1 cellular context compared by ENCODE assay signal in genomic region chr2:7429733-7430132, GRCh38.
TF ChIP-seq lines count a peak whose summit lies in the region.

No MANE protein-coding gene starts in this region.

TF ChIP-seq in WTC11, 78 proteins besides CTCF, POLR2A, EP300 and RAD21 (continued from another document):
- TF ChIP-seq, protein P1, sequence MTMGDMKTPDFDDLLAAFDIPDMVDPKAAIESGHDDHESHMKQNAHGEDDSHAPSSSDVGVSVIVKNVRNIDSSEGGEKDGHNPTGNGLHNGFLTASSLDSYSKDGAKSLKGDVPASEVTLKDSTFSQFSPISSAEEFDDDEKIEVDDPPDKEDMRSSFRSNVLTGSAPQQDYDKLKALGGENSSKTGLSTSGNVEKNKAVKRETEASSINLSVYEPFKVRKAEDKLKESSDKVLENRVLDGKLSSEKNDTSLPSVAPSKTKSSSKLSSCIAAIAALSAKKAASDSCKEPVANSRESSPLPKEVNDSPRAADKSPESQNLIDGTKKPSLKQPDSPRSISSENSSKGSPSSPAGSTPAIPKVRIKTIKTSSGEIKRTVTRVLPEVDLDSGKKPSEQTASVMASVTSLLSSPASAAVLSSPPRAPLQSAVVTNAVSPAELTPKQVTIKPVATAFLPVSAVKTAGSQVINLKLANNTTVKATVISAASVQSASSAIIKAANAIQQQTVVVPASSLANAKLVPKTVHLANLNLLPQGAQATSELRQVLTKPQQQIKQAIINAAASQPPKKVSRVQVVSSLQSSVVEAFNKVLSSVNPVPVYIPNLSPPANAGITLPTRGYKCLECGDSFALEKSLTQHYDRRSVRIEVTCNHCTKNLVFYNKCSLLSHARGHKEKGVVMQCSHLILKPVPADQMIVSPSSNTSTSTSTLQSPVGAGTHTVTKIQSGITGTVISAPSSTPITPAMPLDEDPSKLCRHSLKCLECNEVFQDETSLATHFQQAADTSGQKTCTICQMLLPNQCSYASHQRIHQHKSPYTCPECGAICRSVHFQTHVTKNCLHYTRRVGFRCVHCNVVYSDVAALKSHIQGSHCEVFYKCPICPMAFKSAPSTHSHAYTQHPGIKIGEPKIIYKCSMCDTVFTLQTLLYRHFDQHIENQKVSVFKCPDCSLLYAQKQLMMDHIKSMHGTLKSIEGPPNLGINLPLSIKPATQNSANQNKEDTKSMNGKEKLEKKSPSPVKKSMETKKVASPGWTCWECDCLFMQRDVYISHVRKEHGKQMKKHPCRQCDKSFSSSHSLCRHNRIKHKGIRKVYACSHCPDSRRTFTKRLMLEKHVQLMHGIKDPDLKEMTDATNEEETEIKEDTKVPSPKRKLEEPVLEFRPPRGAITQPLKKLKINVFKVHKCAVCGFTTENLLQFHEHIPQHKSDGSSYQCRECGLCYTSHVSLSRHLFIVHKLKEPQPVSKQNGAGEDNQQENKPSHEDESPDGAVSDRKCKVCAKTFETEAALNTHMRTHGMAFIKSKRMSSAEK (CRISPR knock-in tag; IDR thresholded peaks at IDR 0.05; ENCODE audit: borderline replicate concordance): no peak
- TF ChIP-seq USF2 (CRISPR knock-in tag; IDR thresholded peaks at IDR 0.05) (no peak), ZSCAN18 (CRISPR knock-in tag; IDR thresholded peaks at IDR 0.05) (no peak), FOXP1 (CRISPR knock-in tag; IDR thresholded peaks at IDR 0.05; ENCODE audit: borderline replicate concordance) (no peak), ZNF512 (CRISPR knock-in tag; IDR thresholded peaks at IDR 0.05; ENCODE audit: borderline replicate concordance) (no peak)
